In the genomic region with DNA sequence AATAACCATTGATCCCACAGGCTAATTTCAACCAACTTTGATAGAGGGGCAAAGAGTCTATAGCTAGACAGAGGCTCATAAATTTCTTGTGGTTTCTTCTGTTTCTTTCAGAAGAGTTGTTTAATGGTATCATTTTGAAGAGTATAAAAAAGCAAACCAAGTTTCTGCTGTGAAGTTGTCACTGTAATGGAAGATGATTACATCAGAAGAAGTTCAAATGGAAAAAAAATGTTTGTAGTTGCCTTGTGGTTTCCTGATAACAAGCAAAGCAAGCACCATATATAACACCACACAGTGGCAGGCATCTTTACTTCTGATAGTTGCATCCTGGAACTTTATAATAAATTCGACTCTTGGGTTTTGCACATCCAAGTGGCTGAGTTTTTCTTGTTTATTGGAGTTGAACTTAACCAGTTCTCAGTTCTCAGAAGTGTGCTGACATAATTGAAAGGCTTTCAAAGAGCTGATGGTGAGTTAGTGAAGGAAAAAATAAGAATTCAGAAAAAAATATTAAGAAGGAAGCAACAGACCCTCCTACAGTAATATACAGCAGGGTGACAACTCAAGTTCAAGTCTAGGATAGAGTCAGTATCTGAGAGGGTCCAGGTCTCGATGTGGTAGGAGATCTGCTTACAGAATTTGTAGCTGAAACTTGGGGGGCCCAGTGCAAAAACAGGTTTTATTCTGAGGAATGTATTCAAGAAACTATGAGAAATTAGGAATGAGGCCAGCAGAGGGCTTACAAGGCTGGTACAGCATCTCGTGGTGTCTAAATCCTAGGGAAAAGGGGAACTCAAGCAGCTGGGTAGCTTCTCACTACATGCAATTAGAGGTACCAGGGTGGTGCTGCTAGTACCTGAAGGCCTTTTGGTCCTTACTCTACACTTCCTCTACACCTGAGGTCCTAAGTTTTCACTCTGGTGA, we compare ENCODE assay signal across 1 cellular context.
TF ChIP-seq lines count a peak whose summit lies in the region.

No MANE protein-coding gene starts in this region.

TF ChIP-seq in HCT116, 20 proteins besides CTCF, POLR2A, EP300 and RAD21 (continued from another document):
- TF ChIP-seq, protein P1, sequence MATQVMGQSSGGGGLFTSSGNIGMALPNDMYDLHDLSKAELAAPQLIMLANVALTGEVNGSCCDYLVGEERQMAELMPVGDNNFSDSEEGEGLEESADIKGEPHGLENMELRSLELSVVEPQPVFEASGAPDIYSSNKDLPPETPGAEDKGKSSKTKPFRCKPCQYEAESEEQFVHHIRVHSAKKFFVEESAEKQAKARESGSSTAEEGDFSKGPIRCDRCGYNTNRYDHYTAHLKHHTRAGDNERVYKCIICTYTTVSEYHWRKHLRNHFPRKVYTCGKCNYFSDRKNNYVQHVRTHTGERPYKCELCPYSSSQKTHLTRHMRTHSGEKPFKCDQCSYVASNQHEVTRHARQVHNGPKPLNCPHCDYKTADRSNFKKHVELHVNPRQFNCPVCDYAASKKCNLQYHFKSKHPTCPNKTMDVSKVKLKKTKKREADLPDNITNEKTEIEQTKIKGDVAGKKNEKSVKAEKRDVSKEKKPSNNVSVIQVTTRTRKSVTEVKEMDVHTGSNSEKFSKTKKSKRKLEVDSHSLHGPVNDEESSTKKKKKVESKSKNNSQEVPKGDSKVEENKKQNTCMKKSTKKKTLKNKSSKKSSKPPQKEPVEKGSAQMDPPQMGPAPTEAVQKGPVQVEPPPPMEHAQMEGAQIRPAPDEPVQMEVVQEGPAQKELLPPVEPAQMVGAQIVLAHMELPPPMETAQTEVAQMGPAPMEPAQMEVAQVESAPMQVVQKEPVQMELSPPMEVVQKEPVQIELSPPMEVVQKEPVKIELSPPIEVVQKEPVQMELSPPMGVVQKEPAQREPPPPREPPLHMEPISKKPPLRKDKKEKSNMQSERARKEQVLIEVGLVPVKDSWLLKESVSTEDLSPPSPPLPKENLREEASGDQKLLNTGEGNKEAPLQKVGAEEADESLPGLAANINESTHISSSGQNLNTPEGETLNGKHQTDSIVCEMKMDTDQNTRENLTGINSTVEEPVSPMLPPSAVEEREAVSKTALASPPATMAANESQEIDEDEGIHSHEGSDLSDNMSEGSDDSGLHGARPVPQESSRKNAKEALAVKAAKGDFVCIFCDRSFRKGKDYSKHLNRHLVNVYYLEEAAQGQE (IDR thresholded peaks at IDR 0.05; ENCODE audit: low read depth) = no peak
- no peak for TF ChIP-seq EZH2phosphoT487 (IDR thresholded peaks at IDR 0.05; ENCODE audit: borderline replicate concordance)
- no peak for TF ChIP-seq POLR2AphosphoS5 (IDR thresholded peaks at IDR 0.05; ENCODE audit: low read depth, low read length)
- TF ChIP-seq SRF (IDR thresholded peaks at IDR 0.05; ENCODE audit: low read depth) = no peak
- no peak for TF ChIP-seq JUND (IDR thresholded peaks at IDR 0.05)
- TF ChIP-seq, protein P2, sequence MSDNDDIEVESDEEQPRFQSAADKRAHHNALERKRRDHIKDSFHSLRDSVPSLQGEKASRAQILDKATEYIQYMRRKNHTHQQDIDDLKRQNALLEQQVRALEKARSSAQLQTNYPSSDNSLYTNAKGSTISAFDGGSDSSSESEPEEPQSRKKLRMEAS (IDR thresholded peaks at IDR 0.05) = no peak
- TF ChIP-seq SP1 (IDR thresholded peaks at IDR 0.05; ENCODE audit: low read depth) = no peak
- no peak for TF ChIP-seq ELF1 (IDR thresholded peaks at IDR 0.05; ENCODE audit: borderline replicate concordance, low read depth)
- TF ChIP-seq ZFX (IDR thresholded peaks at IDR 0.05) = no peak
- TF ChIP-seq SIN3A (IDR thresholded peaks at IDR 0.05; ENCODE audit: low read depth) = no peak
